In genomic region chr18:52002600-52002999, GRCh38 we compare ENCODE assay signal across 28 cellular contexts.
"Had no signal": no experiment of that assay in that cellular context is flagged by ENCODE, and none has a peak within 500 bp of the region (broad histone marks: within the 10 kb centered on the region; RNA-seq: fewer than 3 reads in every experiment).

No MANE protein-coding gene starts in this region.

- H3K9me3 ChIP-seq: left lung, lower lobe of right lung, ovary, right atrium auricular region, right lobe of liver, thyroid gland, transverse colon, upper lobe of left lung, vagina had no signal

- H3K27me3 ChIP-seq: left lung, ovary, right atrium auricular region, right lobe of liver, thyroid gland, transverse colon, upper lobe of left lung, vagina had no signal

- H3K36me3 ChIP-seq: left lung, lower lobe of right lung, ovary, right atrium auricular region, right lobe of liver, thyroid gland, transverse colon, upper lobe of left lung, vagina had no signal

- H3K36me3 Mint-ChIP-seq: mesothelial cell of epicardium; naive B cell; natural killer cell; stimulated activated memory B cell treated with anti-CD40 and anti-IgM and Interleukin-4, amounts not matched to agents 10 μg/mL and 1 μg/mL and 100 μg/mL, for 72 hours had no signal

- H3K4me3 ChIP-seq: left lung, lower lobe of right lung, ovary, right atrium auricular region, right lobe of liver, smooth muscle cell, thyroid gland, transverse colon, upper lobe of left lung, vagina had no signal

- H3K27ac ChIP-seq: left lung, lower lobe of right lung, ovary, right atrium auricular region, right lobe of liver, thyroid gland, transverse colon, upper lobe of left lung, vagina had no signal

- H3K9me3 Mint-ChIP-seq: mesothelial cell of epicardium; nephron progenitor cell; stimulated activated memory B cell treated with anti-CD40 and anti-IgM and Interleukin-4, amounts not matched to agents 10 μg/mL and 1 μg/mL and 100 μg/mL, for 72 hours had no signal

- H3K4me1 ChIP-seq: left lung, lower lobe of right lung, right atrium auricular region, right lobe of liver, thyroid gland, transverse colon, vagina had no signal

- H3K27ac Mint-ChIP-seq: immature natural killer cell; mesothelial cell of epicardium; natural killer cell; nephron progenitor cell; progenitor cell of endocrine pancreas; stimulated activated memory B cell treated with anti-CD40 and anti-IgM and Interleukin-4, amounts not matched to agents 10 μg/mL and 1 μg/mL and 100 μg/mL, for 72 hours; stimulated activated naive CD8-positive, alpha-beta T cell treated with anti-CD3 and anti-CD28 coated beads, Interleukin-15, amount 100 ng/mL, for 72 hours had no signal

- H3K27me3 Mint-ChIP-seq: naive B cell; progenitor cell of endocrine pancreas; stimulated activated memory B cell treated with anti-CD40 and anti-IgM and Interleukin-4, amounts not matched to agents 10 μg/mL and 1 μg/mL and 100 μg/mL, for 72 hours; stimulated activated naive CD8-positive, alpha-beta T cell treated with anti-CD3 and anti-CD28 coated beads, Interleukin-15, amount 100 ng/mL, for 72 hours had no signal

- H3K4me3 Mint-ChIP-seq: immature natural killer cell; mesothelial cell of epicardium; naive B cell; natural killer cell; nephron progenitor cell; stimulated activated memory B cell treated with anti-CD40 and anti-IgM and Interleukin-4, amounts not matched to agents 10 μg/mL and 1 μg/mL and 100 μg/mL, for 72 hours; stimulated activated naive CD8-positive, alpha-beta T cell treated with anti-CD3 and anti-CD28 coated beads, Interleukin-15, amount 100 ng/mL, for 72 hours had no signal

- DNase-seq: hypothalamus; immature natural killer cell; kidney; left colon; left lung; lower lobe of right lung; mammary epithelial cell; naive B cell; natural killer cell; nephron progenitor cell; ovary; right lobe of liver; stimulated activated CD4-positive, alpha-beta T cell treated with anti-CD3 and anti-CD28 coated beads, Interleukin-1b, Interleukin-23, amount 100 ng/mL, for 48 hours; stimulated activated CD4-positive, alpha-beta T cell treated with anti-CD3 and anti-CD28 coated beads, Interleukin-2, amount 100 ng/mL, for 48 hours; stimulated activated CD4-positive, alpha-beta T cell treated with anti-CD3 and anti-CD28 coated beads, Interleukin-4, amount 100 ng/mL, for 4 hours; stimulated activated CD8-positive, alpha-beta memory T cell treated with anti-CD3 and anti-CD28 coated beads, Interleukin-4, amount 100 ng/mL, for 48 hours; stimulated activated naive CD4-positive, alpha-beta T cell treated with Interleukin-2 at 50 U/mL for 16 hours; stimulated activated naive CD8-positive, alpha-beta T cell treated with anti-CD3 and anti-CD28 coated beads, Interleukin-15, amount 100 ng/mL, for 72 hours; substantia nigra; thyroid gland; transverse colon; upper lobe of left lung had no signal

- ATAC-seq: left colon; left lung; lower lobe of right lung; natural killer cell; right lobe of liver; stimulated activated memory B cell treated with anti-CD40 and anti-IgM and Interleukin-4, amounts not matched to agents 10 μg/mL and 1 μg/mL and 100 μg/mL, for 72 hours; stimulated activated naive CD8-positive, alpha-beta T cell treated with anti-CD3 and anti-CD28 coated beads, Interleukin-15, amount 100 ng/mL, for 72 hours had no signal

- H3K4me2 ChIP-seq: smooth muscle cell had no signal

- H3K4me1 Mint-ChIP-seq: immature natural killer cell; mesothelial cell of epicardium; naive B cell; natural killer cell; nephron progenitor cell; stimulated activated naive CD8-positive, alpha-beta T cell treated with anti-CD3 and anti-CD28 coated beads, Interleukin-15, amount 100 ng/mL, for 72 hours had no signal
